In genomic region chr5:41848983-41849382, GRCh38 we compare ENCODE assay signal across 1 cellular context.
TF ChIP-seq lines count a peak whose summit lies in the region.

No MANE protein-coding gene starts in this region.

TF ChIP-seq in K562, 482 proteins besides CTCF, POLR2A, EP300 and RAD21 (continues in another document):
- TF ChIP-seq NFE2 (IDR thresholded peaks at IDR 0.05; ENCODE audit: low read depth), result peak; percentile 48
- peak; percentile 38 for TF ChIP-seq TCF3 (CRISPR knock-in tag; IDR thresholded peaks at IDR 0.05)
- TF ChIP-seq CTBP1 (IDR thresholded peaks at IDR 0.05; ENCODE audit: borderline replicate concordance), result peak; percentile 85
- 0 out of 2 replicates have a peak, but pooled peaks have one; percentile 9 for TF ChIP-seq SPI1 (IDR thresholded peaks at IDR 0.05; ENCODE audit: borderline replicate concordance, low read depth, low read length)
- no peak for TF ChIP-seq NONO (IDR thresholded peaks at IDR 0.05; ENCODE audit: low read depth in 2 of 2, low read length in 1 of 2)
- no peak for TF ChIP-seq RREB1 (CRISPR knock-in tag; IDR thresholded peaks at IDR 0.05)
- 0 out of 2 replicates have a peak, but pooled peaks have one; percentile 22 for TF ChIP-seq SMARCE1 (IDR thresholded peaks at IDR 0.05)
- TF ChIP-seq ZNF23 (CRISPR knock-in tag; IDR thresholded peaks at IDR 0.05), result no peak
- peak in 1 of 2 experiments; percentile 94; a peak in 2 of 4 replicates for TF ChIP-seq RCOR1 (IDR thresholded peaks at IDR 0.05; ENCODE audit: borderline replicate concordance in 1 of 2, low read depth in 2 of 2, low read length in 2 of 2)
- TF ChIP-seq ZNF644 (tag; IDR thresholded peaks at IDR 0.05; ENCODE audit: low read depth), result 0 out of 2 replicates have a peak, but pooled peaks have one; percentile 35
- TF ChIP-seq RUNX1 (IDR thresholded peaks at IDR 0.05; ENCODE audit: low read depth), result no peak
- TF ChIP-seq PRMT5 (CRISPR knock-in tag; IDR thresholded peaks at IDR 0.05), result no peak
- TF ChIP-seq ARID3B (CRISPR knock-in tag; IDR thresholded peaks at IDR 0.05; ENCODE audit: borderline replicate concordance), result no peak
- no peak for TF ChIP-seq ZBED1 (IDR thresholded peaks at IDR 0.05)
- TF ChIP-seq SMARCA5 (IDR thresholded peaks at IDR 0.05), result no peak
- no peak for TF ChIP-seq CUX1 (CRISPR knock-in tag; IDR thresholded peaks at IDR 0.05)
- no peak for TF ChIP-seq ZNF197 (CRISPR knock-in tag; IDR thresholded peaks at IDR 0.05; ENCODE audit: low read depth)
- no peak for TF ChIP-seq DACH1 (IDR thresholded peaks at IDR 0.05; ENCODE audit: partially characterized antibody)
- no peak for TF ChIP-seq NR3C1 (CRISPR knock-in tag; IDR thresholded peaks at IDR 0.05)
- TF ChIP-seq MIER1 (IDR thresholded peaks at IDR 0.05; ENCODE audit: low read depth), result no peak
- no peak for TF ChIP-seq HNRNPK (IDR thresholded peaks at IDR 0.05; ENCODE audit: low read depth, low read length, poor library complexity, severe bottlenecking)
- no peak for TF ChIP-seq RBM14 (IDR thresholded peaks at IDR 0.05; ENCODE audit: borderline replicate concordance, insufficient read depth, low read depth, low read length)
- no peak for TF ChIP-seq ZNF444 (CRISPR knock-in tag; IDR thresholded peaks at IDR 0.05)
- TF ChIP-seq ZNF24 (IDR thresholded peaks at IDR 0.05), result no peak
- TF ChIP-seq ZFX (CRISPR knock-in tag; IDR thresholded peaks at IDR 0.05), result no peak
- TF ChIP-seq TAF7 (tag; IDR thresholded peaks at IDR 0.05), result no peak
- TF ChIP-seq ARHGAP35 (IDR thresholded peaks at IDR 0.05; ENCODE audit: partially characterized antibody), result no peak
- TF ChIP-seq BRD9 (IDR thresholded peaks at IDR 0.05; ENCODE audit: low read depth, partially characterized antibody), result no peak
- TF ChIP-seq MAFG (tag; conservative IDR thresholded peaks at IDR 0.05), result 0 out of 2 replicates have a peak, but pooled peaks have one; percentile 10
- TF ChIP-seq ELF2 (CRISPR knock-in tag; IDR thresholded peaks at IDR 0.05), result no peak
- no peak for TF ChIP-seq NFE2L1 (tag; IDR thresholded peaks at IDR 0.05; ENCODE audit: borderline replicate concordance, low read depth)
- TF ChIP-seq IFI16 (CRISPR knock-in tag; IDR thresholded peaks at IDR 0.05), result no peak
- no peak for TF ChIP-seq MEF2D (tag; conservative IDR thresholded peaks at IDR 0.05; ENCODE audit: low read depth)
- TF ChIP-seq ZNF589 (CRISPR knock-in tag; IDR thresholded peaks at IDR 0.05; ENCODE audit: low read depth), result no peak
- no peak for TF ChIP-seq CGGBP1 (CRISPR knock-in tag; IDR thresholded peaks at IDR 0.05)
- peak; percentile 53 for TF ChIP-seq MEIS2 (IDR thresholded peaks at IDR 0.05; ENCODE audit: partially characterized antibody)
- no peak for TF ChIP-seq ZNF512 (tag; IDR thresholded peaks at IDR 0.05)
- TF ChIP-seq BCOR (IDR thresholded peaks at IDR 0.05), result no peak
- no peak for TF ChIP-seq JUN (IDR thresholded peaks at IDR 0.05; ENCODE audit: borderline replicate concordance, low read depth, low read length)
- no peak for TF ChIP-seq JUN (CRISPR knock-in tag; IDR thresholded peaks at IDR 0.05; ENCODE audit: borderline replicate concordance)
- TF ChIP-seq HBP1 (CRISPR knock-in tag; IDR thresholded peaks at IDR 0.05), result no peak
- TF ChIP-seq ELF1 (tag; IDR thresholded peaks at IDR 0.05), result no peak
- no peak for TF ChIP-seq SIX5 (IDR thresholded peaks at IDR 0.05; ENCODE audit: borderline replicate concordance in 1 of 2, insufficient read depth in 1 of 2, low read depth in 1 of 2, low read length in 2 of 2)
- no peak for TF ChIP-seq HDAC2 (IDR thresholded peaks at IDR 0.05)
- TF ChIP-seq ZBTB26 (CRISPR knock-in tag; IDR thresholded peaks at IDR 0.05), result no peak
- TF ChIP-seq POU5F1 (IDR thresholded peaks at IDR 0.05; ENCODE audit: borderline replicate concordance, low read depth, low read length, partially characterized antibody), result no peak
- peak; percentile 40; the same call in 1 of the 2 replicates for TF ChIP-seq NCOR1 (IDR thresholded peaks at IDR 0.05)
- no peak for TF ChIP-seq E2F6 (IDR thresholded peaks at IDR 0.05; ENCODE audit: borderline replicate concordance in 1 of 2, extremely low read depth in 1 of 2, insufficient read depth in 1 of 2, insufficient read length in 1 of 2, low read depth in 1 of 2, low read length in 1 of 2, poor library complexity in 1 of 2, severe bottlenecking in 1 of 2)
- no peak for TF ChIP-seq MED1 (CRISPR knock-in tag; IDR thresholded peaks at IDR 0.05; ENCODE audit: borderline replicate concordance)
- no peak for TF ChIP-seq ZNF165 (CRISPR knock-in tag; IDR thresholded peaks at IDR 0.05; ENCODE audit: borderline replicate concordance)
